2 cellular contexts compared by ENCODE assay signal in the genomic region with DNA sequence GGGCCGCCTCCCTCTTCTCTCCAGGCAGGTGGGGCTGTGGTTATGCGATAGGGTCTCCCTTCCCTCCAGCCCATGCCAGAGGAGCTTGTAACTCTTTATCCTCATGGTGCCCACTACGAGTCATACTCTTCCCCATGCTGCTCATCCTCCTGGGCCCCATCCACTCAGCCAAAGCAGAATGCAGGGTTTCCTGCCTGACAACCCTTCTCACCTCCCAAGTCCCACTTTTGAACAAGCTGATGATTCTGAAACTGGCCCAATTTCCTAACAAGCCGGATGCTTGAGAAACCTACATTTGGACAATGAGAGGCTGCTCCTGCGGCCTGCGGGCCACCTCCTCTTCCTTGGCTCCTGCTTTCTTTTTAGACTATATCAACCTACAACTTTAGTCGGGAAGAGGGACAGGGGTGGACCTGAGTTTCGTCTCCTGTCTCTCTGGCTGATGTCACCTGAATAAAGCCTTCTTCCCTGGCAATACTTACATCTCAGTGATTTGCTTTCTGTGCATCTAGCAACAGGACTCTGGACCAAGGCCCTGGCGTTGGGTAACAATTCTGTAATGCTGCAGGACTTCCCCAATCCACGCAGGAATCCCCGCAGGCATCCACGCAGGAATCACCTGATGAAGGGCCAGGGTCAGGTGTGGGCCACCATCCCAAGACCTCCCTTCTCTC.
TF ChIP-seq lines count a peak whose summit lies in the region.

No MANE protein-coding gene starts in this region.

TF ChIP-seq in K562, 482 proteins besides CTCF, POLR2A, EP300 and RAD21:
- TF ChIP-seq ZNF124 (CRISPR knock-in tag; IDR thresholded peaks at IDR 0.05), result 0 out of 2 replicates have a peak, but pooled peaks have one; percentile 31
- no peak for TF ChIP-seq ZNF696 (CRISPR knock-in tag; conservative IDR thresholded peaks at IDR 0.05)

TF ChIP-seq in neural cell, 6 proteins besides CTCF, POLR2A, EP300 and RAD21:
- TF ChIP-seq MXI1 (conservative IDR thresholded peaks at IDR 0.05; ENCODE audit: poor library complexity, severe bottlenecking) (no peak), EZH2 (IDR thresholded peaks at IDR 0.05; ENCODE audit: borderline replicate concordance, insufficient read depth, low read length, poor library complexity, severe bottlenecking) (no peak), SMC3 (conservative IDR thresholded peaks at IDR 0.05; ENCODE audit: poor library complexity) (no peak), POLR2AphosphoS5 (IDR thresholded peaks at IDR 0.05) (no peak), TAF1 (IDR thresholded peaks at IDR 0.05; ENCODE audit: low read depth) (no peak), REST (IDR thresholded peaks at IDR 0.05; ENCODE audit: borderline replicate concordance) (no peak)
